In the genomic region with DNA sequence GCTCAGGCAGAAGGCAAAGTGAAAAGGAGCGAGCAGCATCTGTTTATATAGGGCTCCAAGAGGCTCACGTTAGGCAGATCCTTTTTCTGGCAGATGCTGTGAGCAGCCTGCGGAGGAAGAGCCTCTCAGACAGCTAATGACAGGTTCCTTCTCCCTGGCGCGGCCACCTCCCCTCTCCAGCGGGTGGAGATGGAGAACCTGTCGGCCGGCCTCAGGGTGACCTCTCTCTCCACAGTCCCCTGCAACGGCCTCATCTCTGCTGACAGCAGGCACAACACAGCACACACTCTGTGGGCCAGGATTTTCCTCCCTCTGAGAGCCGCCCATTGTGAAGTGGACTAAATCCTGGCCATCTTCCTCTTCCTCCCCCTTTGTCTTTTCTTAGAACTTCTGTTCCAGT, we compare ENCODE assay signal across 8 cellular contexts.
DNase-seq lines count a peak whose midpoint lies in the region; ATAC-seq, FAIRE-seq and TF ChIP-seq lines count a peak whose summit lies in the region.

No MANE protein-coding gene starts in this region.

- peak overlapping the region; percentile 87 for H3K4me2 ChIP-seq in fibroblast of lung (ENCODE audit: extremely low read depth, insufficient read depth, low read length)

- H3K4me1 ChIP-seq in fibroblast of lung (ENCODE audit: control insufficient read depth, extremely low read depth, insufficient read depth, low read length): peaks cover 7% of the 10 kb centered on the region
- H3K4me1 ChIP-seq in pancreas: peaks cover 0 to under 1% (median 0%) of the 10 kb centered on the region in 3 donors

- DNase-seq in DMS79 treated with DMSO at 0.1 percent for 48 hours (lab: John Stamatoyannopoulos, UW): peak; percentile 53
- peak; percentile 64 for DNase-seq in NCI-H748 (lab: John Stamatoyannopoulos, UW; ENCODE audit: unreplicated experiment)
- peak; percentile 25 to 51 for DNase-seq in fibroblast of lung (ENCODE audit: low read depth in 2 of 2)
- DNase-seq in pancreas: no peak
- no peak for DNase-seq in GOT3 (lab: John Stamatoyannopoulos, UW)
- DNase-seq in activated naive CD4-positive, alpha-beta T cell treated with Interleukin-2 at 50 U/mL for 16 hours: no peak
- DNase-seq in activated CD8-positive, alpha-beta T cell treated with anti-CD3 and anti-CD28 coated beads for 36 hours: no peak

- no peak for TF ChIP-seq CTCF in fibroblast of lung (conservative IDR thresholded peaks at IDR 0.05 in 1 of 2, IDR thresholded peaks at IDR 0.05 in 1 of 2; ENCODE audit: low read depth in 1 of 2, low read length in 2 of 2)
- TF ChIP-seq CTCF in pancreas (IDR thresholded peaks at IDR 0.05): no peak
- no peak for TF ChIP-seq CTCF in activated CD8-positive, alpha-beta T cell treated with anti-CD3 and anti-CD28 coated beads for 36 hours (IDR thresholded peaks at IDR 0.05)

- no peak for FAIRE-seq in pancreas (lab: Jason Lieb, UNC)

- no peak overlapping the region for H3K9ac ChIP-seq in fibroblast of lung (ENCODE audit: insufficient read depth, low read length)

- no peaks in the 10 kb centered on the region for H3K9me3 Mint-ChIP-seq in activated CD8-positive, alpha-beta T cell treated with anti-CD3 and anti-CD28 coated beads for 36 hours

- H3K4me3 ChIP-seq in fibroblast of lung (replicated peaks in 1 of 4; ENCODE audit: control extremely low read depth in 1 of 4, insufficient read depth in 1 of 4, low read depth in 3 of 4, low read length in 4 of 4): peak overlapping the region; percentile 22 to 43 (median 37)
- no peak overlapping the region for H3K4me3 ChIP-seq in pancreas

- H3K79me2 ChIP-seq in fibroblast of lung (ENCODE audit: control insufficient read depth, insufficient read depth, low read length): no peaks in the 10 kb centered on the region

- intact Hi-C loops in pancreas (cut with DNase I): loop anchor here in 1 of 3 donors (10.0 kb wide), 2 partner anchors 126 to 164 kb away; no protein-coding TSS in a partner anchor
- intact Hi-C loops in activated CD8-positive, alpha-beta T cell treated with anti-CD3 and anti-CD28 coated beads for 36 hours (cut with micrococcal nuclease): loop anchor here (10.0 kb wide), 1 partner anchor 164 kb away; no protein-coding TSS in a partner anchor

- CTCF ChIA-PET in activated CD8-positive, alpha-beta T cell treated with anti-CD3 and anti-CD28 coated beads for 36 hours (lab: Charles Lee): interaction anchor here (1.9 kb wide), 1 partner anchor 8 kb away, joined by 12 read pairs; no protein-coding TSS in a partner anchor

- WGBS in pancreas, 2 donors: 77 to 79% methylated on average over 10 of the region's 10 CpGs

- no peaks in the 10 kb centered on the region for H4K20me1 ChIP-seq in fibroblast of lung (ENCODE audit: control insufficient read depth, extremely low read depth, insufficient read depth, low read length)

- no peaks in the 10 kb centered on the region for H3K36me3 Mint-ChIP-seq in activated CD8-positive, alpha-beta T cell treated with anti-CD3 and anti-CD28 coated beads for 36 hours (ENCODE audit: low read depth)

- no peak overlapping the region for H3K27ac Mint-ChIP-seq in activated CD8-positive, alpha-beta T cell treated with anti-CD3 and anti-CD28 coated beads for 36 hours

- H3K4me1 Mint-ChIP-seq in activated CD8-positive, alpha-beta T cell treated with anti-CD3 and anti-CD28 coated beads for 36 hours (ENCODE audit: low read depth): no peaks in the 10 kb centered on the region

- H3K27ac ChIP-seq in fibroblast of lung (ENCODE audit: insufficient read depth, low read length) (peak overlapping the region; percentile 68), pancreas (no peak overlapping the region)

- no peak overlapping the region for H3K4me3 Mint-ChIP-seq in activated CD8-positive, alpha-beta T cell treated with anti-CD3 and anti-CD28 coated beads for 36 hours

- H3K27me3 ChIP-seq in fibroblast of lung (ENCODE audit: control insufficient read depth, insufficient read depth, low read length) (no peaks in the 10 kb centered on the region), pancreas (no peaks in the 10 kb centered on the region)

- ATAC-seq in pancreas (peak in 3 of 4 donors; percentile 67 to 81 (median 70)), HG02678 (IDR thresholded peaks at IDR 0.05; ENCODE audit: unreplicated experiment) (no peak)
- ATAC-seq in activated CD8-positive, alpha-beta T cell treated with anti-CD3 and anti-CD28 coated beads for 36 hours: no peak

- H3K27me3 Mint-ChIP-seq in activated CD8-positive, alpha-beta T cell treated with anti-CD3 and anti-CD28 coated beads for 36 hours: no peaks in the 10 kb centered on the region

- no peak overlapping the region for H2AFZ ChIP-seq in fibroblast of lung (ENCODE audit: low read length)

- H3K36me3 ChIP-seq in fibroblast of lung (ENCODE audit: control insufficient read depth, insufficient read depth, low read length) (no peaks in the 10 kb centered on the region), pancreas (no peaks in the 10 kb centered on the region)

- POLR2A ChIA-PET in activated CD8-positive, alpha-beta T cell treated with anti-CD3 and anti-CD28 coated beads for 36 hours (lab: Charles Lee): no interaction called here

- H3K9me3 ChIP-seq in fibroblast of lung (ENCODE audit: control insufficient read depth, insufficient read depth, low read depth, low read length): no peaks in the 10 kb centered on the region
- no peaks in the 10 kb centered on the region for H3K9me3 ChIP-seq in pancreas

Comparison
In these comparisons a context has a peak if more than half of its experiments do, and no peak if none do; other contexts are left out.
1. DNase-seq: peak in DMS79 treated with DMSO at 0.1 percent for 48 hours (single experiment), NCI-H748 (single experiment) and fibroblast of lung (2 of 2); none in pancreas (0 of 6), GOT3 (single experiment), activated naive CD4-positive, alpha-beta T cell treated with Interleukin-2 at 50 U/mL for 16 hours (single experiment) and activated CD8-positive, alpha-beta T cell treated with anti-CD3 and anti-CD28 coated beads for 36 hours (single experiment).
2. H3K4me3 ChIP-seq: peak in fibroblast of lung (4 of 4); none in pancreas (0 of 4).
3. ATAC-seq: peak in pancreas (3 of 4); none in HG02678 (single experiment) and activated CD8-positive, alpha-beta T cell treated with anti-CD3 and anti-CD28 coated beads for 36 hours (single experiment).